ENCODE assay signal across 1 cellular context in the genomic region with DNA sequence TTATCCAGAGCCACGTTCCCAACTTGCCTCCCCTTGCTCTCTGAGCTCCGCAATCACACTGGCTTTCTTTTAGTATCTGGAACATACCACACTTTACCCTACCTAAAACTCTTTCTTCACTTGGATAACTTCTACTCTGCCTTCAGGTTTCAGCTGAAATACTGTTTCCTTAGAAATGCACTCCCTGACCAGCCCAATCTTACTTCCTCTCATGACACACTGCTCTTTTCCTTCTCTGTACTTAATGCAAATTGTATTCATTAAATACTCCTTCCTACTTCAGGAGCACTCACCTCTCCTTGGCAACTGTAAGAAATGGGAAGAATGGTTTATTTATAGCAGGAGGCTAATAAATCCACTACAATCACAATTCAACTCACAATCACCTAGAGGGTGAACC.
TF ChIP-seq lines count a peak whose summit lies in the region.

No MANE protein-coding gene starts in this region.

TF ChIP-seq in K562, 482 proteins besides CTCF, POLR2A, EP300 and RAD21:
- TF ChIP-seq ESRRA (IDR thresholded peaks at IDR 0.05; ENCODE audit: borderline replicate concordance, low read depth): no peak
- no peak for TF ChIP-seq NFYB (IDR thresholded peaks at IDR 0.05; ENCODE audit: extremely low read depth, insufficient read length)
- no peak for TF ChIP-seq MTF1 (CRISPR knock-in tag; IDR thresholded peaks at IDR 0.05; ENCODE audit: borderline replicate concordance)
- no peak for TF ChIP-seq NR3C1 (CRISPR knock-in tag; IDR thresholded peaks at IDR 0.05)
- TF ChIP-seq ZNF143 (CRISPR knock-in tag; IDR thresholded peaks at IDR 0.05): no peak
- TF ChIP-seq SMARCA5 (IDR thresholded peaks at IDR 0.05): no peak
- TF ChIP-seq, protein P1, sequence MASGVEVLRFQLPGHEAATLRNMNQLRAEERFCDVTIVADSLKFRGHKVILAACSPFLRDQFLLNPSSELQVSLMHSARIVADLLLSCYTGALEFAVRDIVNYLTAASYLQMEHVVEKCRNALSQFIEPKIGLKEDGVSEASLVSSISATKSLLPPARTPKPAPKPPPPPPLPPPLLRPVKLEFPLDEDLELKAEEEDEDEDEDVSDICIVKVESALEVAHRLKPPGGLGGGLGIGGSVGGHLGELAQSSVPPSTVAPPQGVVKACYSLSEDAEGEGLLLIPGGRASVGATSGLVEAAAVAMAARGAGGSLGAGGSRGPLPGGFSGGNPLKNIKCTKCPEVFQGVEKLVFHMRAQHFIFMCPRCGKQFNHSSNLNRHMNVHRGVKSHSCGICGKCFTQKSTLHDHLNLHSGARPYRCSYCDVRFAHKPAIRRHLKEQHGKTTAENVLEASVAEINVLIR (CRISPR knock-in tag; IDR thresholded peaks at IDR 0.05): no peak
- TF ChIP-seq ZNF224 (CRISPR knock-in tag; IDR thresholded peaks at IDR 0.05): no peak
- TF ChIP-seq CBFA2T2 (conservative IDR thresholded peaks at IDR 0.05): no peak
- no peak for TF ChIP-seq SMAD1 (IDR thresholded peaks at IDR 0.05; ENCODE audit: low read depth, low read length, partially characterized antibody)
- TF ChIP-seq PHTF2 (CRISPR knock-in tag; IDR thresholded peaks at IDR 0.05): no peak
- no peak for TF ChIP-seq ZBTB17 (CRISPR knock-in tag; IDR thresholded peaks at IDR 0.05)
- TF ChIP-seq, protein P2, sequence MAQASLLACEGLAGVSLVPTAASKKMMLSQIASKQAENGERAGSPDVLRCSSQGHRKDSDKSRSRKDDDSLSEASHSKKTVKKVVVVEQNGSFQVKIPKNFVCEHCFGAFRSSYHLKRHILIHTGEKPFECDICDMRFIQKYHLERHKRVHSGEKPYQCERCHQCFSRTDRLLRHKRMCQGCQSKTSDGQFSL (CRISPR knock-in tag; IDR thresholded peaks at IDR 0.05): no peak
- TF ChIP-seq, protein P2 (tag; IDR thresholded peaks at IDR 0.05): no peak
TF ChIP-seq in K562: peak in this region for 0.
